Comparison of ENCODE assay signal across 8 cellular contexts in the genomic region with DNA sequence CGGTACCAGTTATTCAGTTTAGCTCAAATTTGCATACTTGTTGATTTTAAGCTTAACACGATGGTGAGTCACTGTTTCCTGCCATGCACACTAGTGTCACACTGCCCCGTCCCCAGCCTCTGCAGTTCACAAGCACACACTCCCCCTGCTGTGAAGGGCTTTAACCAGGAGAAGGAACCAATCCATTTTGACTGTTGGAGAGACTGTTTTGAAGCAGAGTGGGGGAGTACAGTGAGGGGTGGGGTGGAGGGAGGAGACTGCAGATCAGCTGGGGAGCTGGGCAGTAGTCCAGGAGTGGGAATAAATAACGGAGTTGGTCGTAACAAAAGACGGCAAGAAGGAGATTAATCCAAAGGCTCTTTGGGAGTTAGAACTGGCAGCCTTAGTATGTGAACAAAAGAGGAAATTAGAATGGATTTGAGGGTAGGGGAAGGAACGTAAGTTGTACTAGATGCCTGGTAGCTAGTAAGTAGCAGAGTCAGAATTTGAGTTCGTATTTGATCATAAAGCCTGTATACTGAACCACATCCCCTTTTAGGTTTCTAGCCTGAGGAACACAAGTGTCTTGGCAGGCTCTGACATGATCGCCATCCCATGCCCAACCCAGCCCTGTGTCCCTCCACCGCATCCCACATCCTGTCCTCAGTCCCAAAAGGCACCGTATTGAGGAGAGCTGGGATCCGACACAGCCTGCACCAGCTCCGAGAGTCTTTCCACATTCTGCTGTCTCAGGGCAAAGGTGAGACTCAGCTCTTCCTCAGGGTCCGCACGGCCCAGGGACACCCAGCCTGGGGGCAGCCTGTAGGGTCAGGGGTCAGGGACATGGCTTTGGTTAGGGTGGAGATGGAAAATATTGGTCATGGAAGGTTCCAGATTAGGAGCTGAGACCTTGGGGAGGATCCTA. TPM values are rescaled to one million over a fixed set of nuclear protein-coding genes. Genes with fewer than 3 reads are reported as not detected.
A peak's percentile ranks its signal among the peaks of the same experiment; 100 is the strongest.
DNase-seq lines count a peak whose midpoint lies in the region; ATAC-seq, FAIRE-seq and TF ChIP-seq lines count a peak whose summit lies in the region.

No MANE protein-coding gene starts in this region.

- peaks cover 9 to 13% (median 13%) of the 10 kb centered on the region in 3 donors for H3K4me1 Mint-ChIP-seq in CD8-positive, alpha-beta memory T cell

- no peaks in the 10 kb centered on the region for H3K27me3 ChIP-seq in CD8-positive, alpha-beta memory T cell (ENCODE audit: insufficient read depth, low read length, poor library complexity, severe bottlenecking)
- no peaks in the 10 kb centered on the region for H3K27me3 ChIP-seq in brain microvascular endothelial cell (replicated peaks)
- H3K27me3 ChIP-seq in keratinocyte (ENCODE audit: control insufficient read depth, extremely low read depth, insufficient read depth, low read length), result no peaks in the 10 kb centered on the region

- peak; percentile 36 to 84 (median 58) for DNase-seq in CD8-positive, alpha-beta memory T cell
- DNase-seq in T-helper 9 cell, result peak; percentile 55
- DNase-seq in brain microvascular endothelial cell, result peak; percentile 80
- peak; percentile 45 for DNase-seq in keratinocyte (ENCODE audit: low read depth, low spot score)
- peak; percentile 71 for DNase-seq in stimulated activated CD4-positive, alpha-beta T cell treated with anti-CD3 and anti-CD28 coated beads, Interleukin-1b, Interleukin-23, amount 100 ng/mL, for 48 hours
- DNase-seq in DMS153 treated with DMSO at 0.1 percent for 48 hours (lab: John Stamatoyannopoulos, UW; ENCODE audit: unreplicated experiment), result no peak
- no peak for DNase-seq in GM20000 (ENCODE audit: low spot score)

- H3K4me1 ChIP-seq in CD8-positive, alpha-beta memory T cell (ENCODE audit: insufficient read depth, low read length), result peaks cover 19% of the 10 kb centered on the region
- peaks cover 12% of the 10 kb centered on the region for H3K4me1 ChIP-seq in keratinocyte (ENCODE audit: control insufficient read depth, extremely low read depth, insufficient read depth, low read length)

- in situ Hi-C loops in brain microvascular endothelial cell (cut with HindIII; ENCODE audit: low pct_ligation_motif_present, low sequenced_read_pairs), result no loop called here

- H3K9me3 ChIP-seq in CD8-positive, alpha-beta memory T cell (ENCODE audit: low read length), result no peaks in the 10 kb centered on the region
- H3K9me3 ChIP-seq in keratinocyte (ENCODE audit: control insufficient read depth, low read depth, low read length), result no peaks in the 10 kb centered on the region

- peaks cover 4% of the 10 kb centered on the region for H3K79me2 ChIP-seq in keratinocyte (ENCODE audit: control insufficient read depth, insufficient read depth, low read length)

- H3K4me3 Mint-ChIP-seq in CD8-positive, alpha-beta memory T cell, result no peak overlapping the region

- TF ChIP-seq CTCF in brain microvascular endothelial cell (IDR thresholded peaks at IDR 0.05; ENCODE audit: low read depth, low read length, missing control alignments) (no peak), keratinocyte (optimal IDR thresholded peaks at IDR 0.05 in 1 of 3, IDR thresholded peaks at IDR 0.05 in 1 of 3, conservative IDR thresholded peaks at IDR 0.05 in 1 of 3; ENCODE audit: extremely low read depth in 1 of 3, insufficient read depth in 2 of 3, low read length in 3 of 3) (no peak), GM20000 (IDR thresholded peaks at IDR 0.05; ENCODE audit: extremely low read depth, missing control alignments) (no peak)

- H3K4me2 ChIP-seq in keratinocyte (ENCODE audit: control insufficient read depth, extremely low read depth, insufficient read depth, low read depth, low read length), result peak overlapping the region; percentile 94

- peaks cover 9% of the 10 kb centered on the region for H3K36me3 ChIP-seq in CD8-positive, alpha-beta memory T cell (ENCODE audit: insufficient read depth, low read length)
- peaks cover 16% of the 10 kb centered on the region for H3K36me3 ChIP-seq in brain microvascular endothelial cell (replicated peaks)
- H3K36me3 ChIP-seq in keratinocyte (ENCODE audit: control insufficient read depth in 2 of 2, extremely low read depth in 1 of 2, insufficient read depth in 2 of 2, low read length in 2 of 2), result peaks cover 23 to 24% of the 10 kb centered on the region in 2 experiments

- peak overlapping the region; percentile 56 for H2AFZ ChIP-seq in keratinocyte (ENCODE audit: control insufficient read depth, low read length)

- dilution Hi-C loops in keratinocyte (cut with MboI; ENCODE audit: extremely low pct_ligation_motif_present, low sequenced_read_pairs), result no loop called here

- no peaks in the 10 kb centered on the region for H4K20me1 ChIP-seq in keratinocyte (ENCODE audit: control insufficient read depth, extremely low read depth, insufficient read depth, low read length)

- H3K27me3 Mint-ChIP-seq in CD8-positive, alpha-beta memory T cell, result peaks cover 0 to 1% of the 10 kb centered on the region in 2 donors

- H3K27ac Mint-ChIP-seq in CD8-positive, alpha-beta memory T cell, result no peak overlapping the region

- H3K36me3 Mint-ChIP-seq in CD8-positive, alpha-beta memory T cell, result peaks cover 0 to 11% (median 3%) of the 10 kb centered on the region in 3 donors

- H3K9me1 ChIP-seq in keratinocyte (ENCODE audit: control insufficient read depth, extremely low read depth, insufficient read depth, low read length), result no peaks in the 10 kb centered on the region

- H3K9me3 Mint-ChIP-seq in CD8-positive, alpha-beta memory T cell, result no peaks in the 10 kb centered on the region

- FAIRE-seq in keratinocyte (lab: Jason Lieb, UNC), result peak; percentile 95

- POLR2A ChIA-PET in CD8-positive, alpha-beta memory T cell (lab: Charles Lee), result interaction anchor here (0.6 to 3.1 kb wide), 12 partner anchors 10 to 215 kb away, joined by 3 to 35 read pairs (median 4); a partner anchor contains a TSS

- H3K27ac ChIP-seq in CD8-positive, alpha-beta memory T cell (ENCODE audit: low read depth, low read length), result peak overlapping the region; percentile 88
- H3K27ac ChIP-seq in brain microvascular endothelial cell (peak overlapping the region; percentile 60), keratinocyte (ENCODE audit: control insufficient read depth, insufficient read depth, low read length) (peak overlapping the region; percentile 85)

- peak overlapping the region; percentile 91 for H3K4me3 ChIP-seq in CD8-positive, alpha-beta memory T cell (ENCODE audit: low read length)
- peak overlapping the region; percentile 93 for H3K4me3 ChIP-seq in brain microvascular endothelial cell (ENCODE audit: low read depth, low read length)
- peak overlapping the region; percentile 80 to 97 (median 82) for H3K4me3 ChIP-seq in keratinocyte (ENCODE audit: control insufficient read depth in 2 of 3, extremely low read depth in 1 of 3, insufficient read depth in 2 of 3, low read depth in 1 of 3, low read length in 3 of 3)

- peak overlapping the region; percentile 87 for H3K9ac ChIP-seq in keratinocyte (ENCODE audit: control insufficient read depth, extremely low read depth, insufficient read depth, low read length)

- ATAC-seq in HG03039 (IDR thresholded peaks at IDR 0.05; ENCODE audit: unreplicated experiment), result peak; percentile 10

- CTCF ChIA-PET in CD8-positive, alpha-beta memory T cell (lab: Charles Lee), result interaction anchor here (0.8 to 4.5 kb wide), 22 partner anchors 9 to 1369 kb away, joined by 3 to 54 read pairs (median 4); a partner anchor contains a TSS

RNA-seq across cellular contexts. Expression of a gene that starts 0.9 kb away (rescaled TPM):
- total RNA-seq in CD8-positive, alpha-beta memory T cell, result 10 to 100 TPM; 57.2 to 61.6 TPM
- polyA plus RNA-seq in CD8-positive, alpha-beta memory T cell, result 165 TPM
- 34.8 to 61.3 TPM (median 55.3 TPM) in 3 replicates for polyA plus RNA-seq in keratinocyte
- polyA plus RNA-seq in keratinocyte (2011; ENCODE audit: low read depth), result 40.5 TPM
- polyA plus RNA-seq in keratinocyte (2011; cell fraction: cytosol; rRNA removed), result 27.1 and 53.7 TPM in 2 replicates
- polyA plus RNA-seq in keratinocyte (2011; cell fraction: nucleus; rRNA removed), result 182 and 196 TPM in 2 replicates
- polyA plus RNA-seq in keratinocyte (2012; ENCODE audit: low replicate concordance), result 42.9 and 52.9 TPM in 2 replicates
- 50.5 to 109 TPM (median 70.8 TPM) in 3 replicates for polyA minus RNA-seq in keratinocyte
- polyA minus RNA-seq in keratinocyte (2011; cell fraction: cytosol; rRNA and poly(A)+ RNA removed), result 80.2 TPM
- 76.6 and 90.7 TPM in 2 replicates for polyA minus RNA-seq in keratinocyte (2011; cell fraction: nucleus; rRNA and poly(A)+ RNA removed)

RNA-seq across cellular contexts. Expression of a gene that starts 6.4 kb away (rescaled TPM):
- total RNA-seq in CD8-positive, alpha-beta memory T cell, result 100 to 1,000 TPM; 173 to 175 TPM
- polyA plus RNA-seq in CD8-positive, alpha-beta memory T cell, result 336 TPM
- polyA plus RNA-seq in keratinocyte, result 120 to 181 TPM (median 165 TPM) in 3 replicates
- polyA plus RNA-seq in keratinocyte (2011; ENCODE audit: low read depth), result 39.7 TPM
- 128 and 138 TPM in 2 replicates for polyA plus RNA-seq in keratinocyte (2011; cell fraction: cytosol; rRNA removed)
- polyA plus RNA-seq in keratinocyte (2011; cell fraction: nucleus; rRNA removed), result 66.4 and 74.6 TPM in 2 replicates
- 138 and 172 TPM in 2 replicates for polyA plus RNA-seq in keratinocyte (2012; ENCODE audit: low replicate concordance)
- polyA minus RNA-seq in keratinocyte, result 69.5 to 176 TPM (median 96.2 TPM) in 3 replicates
- polyA minus RNA-seq in keratinocyte (2011; cell fraction: cytosol; rRNA and poly(A)+ RNA removed), result 95.0 TPM
- polyA minus RNA-seq in keratinocyte (2011; cell fraction: nucleus; rRNA and poly(A)+ RNA removed), result 12.7 and 25.4 TPM in 2 replicates

RNA-seq across cellular contexts. Expression of a gene that starts 14.8 kb away (rescaled TPM):
- total RNA-seq in CD8-positive, alpha-beta memory T cell, result 10 to 100 TPM; 90.1 to 92.6 TPM
- polyA plus RNA-seq in CD8-positive, alpha-beta memory T cell, result 111 TPM
- polyA plus RNA-seq in keratinocyte, result 103 to 164 TPM (median 117 TPM) in 3 replicates
- polyA plus RNA-seq in keratinocyte (2011; ENCODE audit: low read depth), result 54.4 TPM
- polyA plus RNA-seq in keratinocyte (2011; cell fraction: cytosol; rRNA removed), result 116 and 118 TPM in 2 replicates
- polyA plus RNA-seq in keratinocyte (2011; cell fraction: nucleus; rRNA removed), result 151 and 152 TPM in 2 replicates
- polyA plus RNA-seq in keratinocyte (2012; ENCODE audit: low replicate concordance), result 59.5 and 111 TPM in 2 replicates
- 108 to 148 TPM (median 113 TPM) in 3 replicates for polyA minus RNA-seq in keratinocyte
- 79.0 TPM for polyA minus RNA-seq in keratinocyte (2011; cell fraction: cytosol; rRNA and poly(A)+ RNA removed)
- polyA minus RNA-seq in keratinocyte (2011; cell fraction: nucleus; rRNA and poly(A)+ RNA removed), result 29.1 and 48.5 TPM in 2 replicates

RNA-seq across cellular contexts. Expression of a gene that starts 15.0 kb away (rescaled TPM):
- total RNA-seq in CD8-positive, alpha-beta memory T cell, result 10 to 100 TPM; 42.0 to 44.7 TPM
- 21.1 TPM for polyA plus RNA-seq in CD8-positive, alpha-beta memory T cell
- 12.1 to 15.9 TPM (median 15.0 TPM) in 3 replicates for polyA plus RNA-seq in keratinocyte
- polyA plus RNA-seq in keratinocyte (2011; ENCODE audit: low read depth), result 21.4 TPM
- polyA plus RNA-seq in keratinocyte (2011; cell fraction: cytosol; rRNA removed), result 9.7 and 12.3 TPM in 2 replicates
- polyA plus RNA-seq in keratinocyte (2011; cell fraction: nucleus; rRNA removed), result 12.9 and 15.8 TPM in 2 replicates
- polyA plus RNA-seq in keratinocyte (2012; ENCODE audit: low replicate concordance), result 15.2 and 18.7 TPM in 2 replicates
- 5.9 to 6.7 TPM (median 6.3 TPM) in 3 replicates for polyA minus RNA-seq in keratinocyte
- 5.0 TPM for polyA minus RNA-seq in keratinocyte (2011; cell fraction: cytosol; rRNA and poly(A)+ RNA removed)
- polyA minus RNA-seq in keratinocyte (2011; cell fraction: nucleus; rRNA and poly(A)+ RNA removed), result 5.1 and 6.6 TPM in 2 replicates

RNA-seq across cellular contexts. Expression of a gene that starts 37.2 kb away (rescaled TPM):
- total RNA-seq in CD8-positive, alpha-beta memory T cell, result under 1 TPM; 0.89 to 0.96 TPM
- polyA plus RNA-seq in CD8-positive, alpha-beta memory T cell, result 1.5 TPM
- polyA plus RNA-seq in keratinocyte, result 0.03 to 0.05 TPM (median 0.03 TPM) in 3 replicates
- polyA plus RNA-seq in keratinocyte (2011; ENCODE audit: low read depth), result 0.05 TPM
- polyA plus RNA-seq in keratinocyte (2011; cell fraction: cytosol; rRNA removed), result 0.01 TPM in 2 replicates
- polyA plus RNA-seq in keratinocyte (2011; cell fraction: nucleus; rRNA removed), result 0.19 and 0.20 TPM in 2 replicates
- 0.06 and 0.10 TPM in 2 replicates for polyA plus RNA-seq in keratinocyte (2012; ENCODE audit: low replicate concordance)
- 0.13 to 0.26 TPM (median 0.16 TPM) in 3 replicates for polyA minus RNA-seq in keratinocyte
- polyA minus RNA-seq in keratinocyte (2011; cell fraction: cytosol; rRNA and poly(A)+ RNA removed), result not detected
- 0.21 and 0.47 TPM in 2 replicates for polyA minus RNA-seq in keratinocyte (2011; cell fraction: nucleus; rRNA and poly(A)+ RNA removed)

Comparison
In these comparisons a context has a peak if more than half of its experiments do, and no peak if none do; other contexts are left out.
1. DNase-seq: peak in CD8-positive, alpha-beta memory T cell (5 of 5), T-helper 9 cell (single experiment), brain microvascular endothelial cell (single experiment), keratinocyte (single experiment) and stimulated activated CD4-positive, alpha-beta T cell treated with anti-CD3 and anti-CD28 coated beads, Interleukin-1b, Interleukin-23, amount 100 ng/mL, for 48 hours (single experiment); none in DMS153 treated with DMSO at 0.1 percent for 48 hours (single experiment) and GM20000 (single experiment).
2. Peak in every context shown above with its lines, with median percentiles within 50 percentile points of each other: H3K27ac ChIP-seq and H3K4me3 ChIP-seq.